11 cellular contexts compared by ENCODE assay signal in genomic region chr16:17342031-17342430, GRCh38.
DNase-seq lines count a peak whose midpoint lies in the region; ATAC-seq and TF ChIP-seq lines count a peak whose summit lies in the region.
"Had no signal": no experiment of that assay in that cellular context is flagged by ENCODE, and none has a peak within 500 bp of the region (broad histone marks: within the 10 kb centered on the region; RNA-seq: fewer than 3 reads in every experiment).

No MANE protein-coding gene starts in this region.

- no peak overlapping the region for H3K4me3 ChIP-seq in IMR-90 (ENCODE audit: insufficient read depth, low read depth, low read length)
- no peak overlapping the region for H3K4me3 ChIP-seq in gastroesophageal sphincter
- H3K4me3 ChIP-seq: body of pancreas, lung had no signal

- no peak overlapping the region for H2BK5ac ChIP-seq in IMR-90 (ENCODE audit: low read depth, low read length, poor library complexity, severe bottlenecking)

- H3K9ac ChIP-seq in IMR-90 (ENCODE audit: low read depth, low read length): no peak overlapping the region

- H2BK120ac ChIP-seq in IMR-90 (ENCODE audit: low read depth, low read length): no peak overlapping the region

- WGBS in IMR-90 (ENCODE audit: extremely low coverage in 2 of 2, insufficient read length in 1 of 2), 2 experiments: 100% methylated on average over 1 of the region's 2 CpGs; no CpG with 5 or more reads in 1 of the 2 experiments
- WGBS in gastroesophageal sphincter (ENCODE audit: low coverage in 1 of 2), 2 donors: 83 to 93% methylated on average over 2 of the region's 2 CpGs

- TF ChIP-seq EP300 in gastroesophageal sphincter (IDR thresholded peaks at IDR 0.05): no peak

- H2AK9ac ChIP-seq in IMR-90 (replicated peaks; ENCODE audit: low read depth, low read length, poor library complexity): no peak overlapping the region

- H4K91ac ChIP-seq in IMR-90 (ENCODE audit: insufficient read depth, low read depth, low read length): no peak overlapping the region

- in situ Hi-C loops in IMR-90 (cut with MboI; ENCODE audit: low sequenced_read_pairs) (no loop called here), ACHN (cut with HindIII; ENCODE audit: low pct_ligation_motif_present, low pct_unique_long_range_greater_than_20kb, low sequenced_read_pairs) (no loop called here)

- H4K20me1 ChIP-seq in IMR-90 (ENCODE audit: insufficient read depth, low read length): no peaks in the 10 kb centered on the region; the same call in 1 of the 2 replicates

- H3K4me1 ChIP-seq in IMR-90 (ENCODE audit: control insufficient read depth, insufficient read depth, low read length) (peaks cover 7% of the 10 kb centered on the region), gastroesophageal sphincter (peaks cover 17 to 75% (median 29%) of the 10 kb centered on the region in 3 donors)
- H3K4me1 ChIP-seq: body of pancreas had no signal

- no peaks in the 10 kb centered on the region for H3K9me3 ChIP-seq in IMR-90 (ENCODE audit: control insufficient read depth, insufficient read depth, low read length)
- no peaks in the 10 kb centered on the region for H3K9me3 ChIP-seq in T-helper 17 cell (ENCODE audit: control insufficient read depth, low read length, poor library complexity, severe bottlenecking)
- no peaks in the 10 kb centered on the region for H3K9me3 ChIP-seq in gastroesophageal sphincter
- H3K9me3 ChIP-seq: body of pancreas had no signal

- H2AFZ ChIP-seq in IMR-90 (replicated peaks; ENCODE audit: low read length, poor library complexity): peak overlapping the region; percentile 7

- no peak overlapping the region for H2BK15ac ChIP-seq in IMR-90 (ENCODE audit: low read depth, low read length)

- H3K4me2 ChIP-seq in IMR-90 (ENCODE audit: low read depth, low read length): no peak overlapping the region

- peak overlapping the region; percentile 82 for H3K4me3 Mint-ChIP-seq in T-helper 17 cell

- BruUV-seq in IMR-90 (replicated peaks; lab: Mats Ljungman, UMichigan): no TSS peak

- no peak for TF ChIP-seq CTCF in IMR-90 (conservative IDR thresholded peaks at IDR 0.05; ENCODE audit: low read depth, low read length)
- no peak for TF ChIP-seq CTCF in gastroesophageal sphincter (IDR thresholded peaks at IDR 0.05)

- H2AK5ac ChIP-seq in IMR-90 (ENCODE audit: low read depth, low read length): no peak overlapping the region

- no peak overlapping the region for H2BK20ac ChIP-seq in IMR-90 (ENCODE audit: low read depth, low read length)

- dilution Hi-C loops in IMR-90 (cut with HindIII; ENCODE audit: low sequenced_read_pairs, unreplicated experiment): no loop called here

- no peaks in the 10 kb centered on the region for H3K27me3 ChIP-seq in IMR-90 (ENCODE audit: control insufficient read depth, insufficient read depth, low read length)
- H3K27me3 ChIP-seq in gastroesophageal sphincter: no peaks in the 10 kb centered on the region
- H3K27me3 ChIP-seq: body of pancreas had no signal

- peaks cover 13 to 36% of the 10 kb centered on the region in 2 experiments; a peak in 3 of 4 replicates for H3K79me1 ChIP-seq in IMR-90 (ENCODE audit: low read depth in 1 of 2, low read length in 2 of 2)

- H3K27ac ChIP-seq in IMR-90 (ENCODE audit: insufficient read depth, low read length): no peak overlapping the region
- peak overlapping the region in 3 of 4 donors; percentile 44 to 96 (median 88) for H3K27ac ChIP-seq in gastroesophageal sphincter
- H3K27ac ChIP-seq: body of pancreas had no signal

- H3K4ac ChIP-seq in IMR-90 (ENCODE audit: low read depth, low read length): no peak overlapping the region

- H3K36me3 Mint-ChIP-seq in T-helper 17 cell (ENCODE audit: low read depth): peaks cover 5% of the 10 kb centered on the region

- POLR2A ChIA-PET in IMR-90 (lab: Charles Lee; ENCODE audit: unreplicated experiment): no interaction called here

- DNase-seq in AML-193 (lab: John Stamatoyannopoulos, UW) (peak; percentile 84 to 86), IMR-90 (no peak), T-helper 17 cell (no peak), ACHN (no peak), HK-2 (ENCODE audit: unreplicated experiment) (no peak), NAMALWA (ENCODE audit: low spot score) (no peak), NCI-H128 (lab: John Stamatoyannopoulos, UW; ENCODE audit: unreplicated experiment) (no peak)

- TF ChIP-seq POLR2A in IMR-90 (IDR thresholded peaks at IDR 0.05; ENCODE audit: low read depth, low read length): no peak
- TF ChIP-seq POLR2A in gastroesophageal sphincter (IDR thresholded peaks at IDR 0.05): no peak

- no peak overlapping the region for H3K56ac ChIP-seq in IMR-90 (ENCODE audit: extremely low read depth, insufficient read depth, low read length)

- H3K9me1 ChIP-seq in IMR-90 (ENCODE audit: insufficient read depth, low read length): peaks cover 17% of the 10 kb centered on the region; the same call in 1 of the 2 replicates

- CTCF ChIA-PET in IMR-90 (lab: Yijun Ruan, JAX): no interaction called here

- intact Hi-C loops in IMR-90 (cut with micrococcal nuclease): no loop called here

- H3K14ac ChIP-seq in IMR-90 (replicated peaks; ENCODE audit: low read depth, low read length): no peak overlapping the region

- H3K23ac ChIP-seq in IMR-90 (ENCODE audit: low read depth, low read length): peak overlapping the region; percentile 32; the same call in 1 of the 2 replicates

- no peak overlapping the region for H4K5ac ChIP-seq in IMR-90 (ENCODE audit: low read depth, low read length)

- peak overlapping the region; percentile 86 for H3K27ac Mint-ChIP-seq in T-helper 17 cell
- H3K27ac Mint-ChIP-seq: progenitor cell of endocrine pancreas had no signal

- H3K27me3 Mint-ChIP-seq in T-helper 17 cell: no peaks in the 10 kb centered on the region
- H3K27me3 Mint-ChIP-seq: progenitor cell of endocrine pancreas had no signal

- H3K36me3 ChIP-seq in IMR-90 (ENCODE audit: control insufficient read depth, insufficient read depth, low read length) (no peaks in the 10 kb centered on the region), gastroesophageal sphincter (no peaks in the 10 kb centered on the region)

- no peak for ATAC-seq in IMR-90 (ENCODE audit: low read depth)
- ATAC-seq in T-helper 17 cell: no peak
- no peak for ATAC-seq in gastroesophageal sphincter
- ATAC-seq: body of pancreas had no signal

- TF ChIP-seq RAD21 in IMR-90 (IDR thresholded peaks at IDR 0.05; ENCODE audit: low read length): no peak

- H4K8ac ChIP-seq in IMR-90 (ENCODE audit: low read depth in 2 of 2, low read length in 2 of 2): no peak overlapping the region; a peak in 1 of 4 replicates

- peaks cover 50% of the 10 kb centered on the region for H3K4me1 Mint-ChIP-seq in T-helper 17 cell

- H3K18ac ChIP-seq in IMR-90 (ENCODE audit: low read depth, low read length): no peak overlapping the region

TF ChIP-seq in IMR-90, 13 proteins besides CTCF, POLR2A, EP300 and RAD21:
- TF ChIP-seq BHLHE40 (IDR thresholded peaks at IDR 0.05; ENCODE audit: low read depth, low read length) (no peak), CHD1 (IDR thresholded peaks at IDR 0.05; ENCODE audit: low read depth, low read length) (no peak), RFX5 (IDR thresholded peaks at IDR 0.05; ENCODE audit: low read depth, low read length) (no peak), CEBPB (IDR thresholded peaks at IDR 0.05; ENCODE audit: low read depth, low read length) (no peak), ELK1 (IDR thresholded peaks at IDR 0.05; ENCODE audit: borderline replicate concordance, low read depth, low read length) (no peak), RCOR1 (IDR thresholded peaks at IDR 0.05; ENCODE audit: insufficient replicate concordance, low read length) (no peak), MXI1 (IDR thresholded peaks at IDR 0.05; ENCODE audit: borderline replicate concordance, low read depth, low read length) (no peak), SMC3 (IDR thresholded peaks at IDR 0.05; ENCODE audit: low read depth, low read length) (no peak), FOS (IDR thresholded peaks at IDR 0.05; ENCODE audit: low read depth, low read length) (no peak), USF2 (IDR thresholded peaks at IDR 0.05; ENCODE audit: low read depth, low read length) (no peak)
TF ChIP-seq in IMR-90: peak in this region for 0.

Comparison
In these comparisons a context has a peak if more than half of its experiments do, and no peak if none do; other contexts are left out.
1. DNase-seq: peak in AML-193 (2 of 2); none in IMR-90 (single experiment), T-helper 17 cell (0 of 3), ACHN (single experiment), HK-2 (single experiment), NAMALWA (single experiment) and NCI-H128 (single experiment).